In genomic region chr10:5393529-5393928, GRCh38 we compare ENCODE assay signal across 38 cellular contexts. TPM values are rescaled to one million over a fixed set of nuclear protein-coding genes. Genes with fewer than 3 reads are reported as not detected.
"Had no signal": no experiment of that assay in that cellular context is flagged by ENCODE, and none has a peak within 500 bp of the region (broad histone marks: within the 10 kb centered on the region; RNA-seq: fewer than 3 reads in every experiment).

No MANE protein-coding gene starts in this region.

- DNase-seq: Karpas-422, Kasumi-1, MG63, MM.1S, MV-4-11, NCI-H1048, NCI-H1092, NCI-H1092 treated with DMSO at 0.1 percent for 48 hours, NCI-H1105, NCI-H1105 treated with DMSO at 0.1 percent for 48 hours, NCI-H1417, NCI-H1417 treated with DMSO at 0.1 percent for 48 hours, NCI-H1436, NCI-H1436 treated with DMSO at 0.1 percent for 48 hours, NCI-H146, NCI-H1694, NCI-H1694 treated with DMSO at 0.1 percent for 48 hours, NCI-H187, NCI-H187 treated with DMSO at 0.1 percent for 48 hours, NCI-H1930, NCI-H2029, NCI-H2029 treated with DMSO at 0.1 percent for 48 hours, NCI-H2081, NCI-H2081 treated with DMSO at 0.1 percent for 48 hours, NCI-H2107, NCI-H2171, NCI-H2171 treated with DMSO at 0.1 percent for 48 hours, NCI-H2227 treated with DMSO at 0.1 percent for 48 hours, NCI-H226, NCI-H345, NCI-H446, NCI-H446 treated with DMSO at 0.1 percent for 48 hours, NCI-H510A, NCI-H510A treated with DMSO at 0.1 percent for 48 hours had no signal

- H3K4me3 ChIP-seq: MG63 had no signal

- H3K36me3 ChIP-seq: MG63 had no signal

- H3K27me3 ChIP-seq: MG63 had no signal

RNA-seq across cellular contexts. Expression of gene TUBAL3, which starts 11.1 kb away (rescaled TPM):
- total RNA-seq: LHCN-M2, M059J had no signal

RNA-seq across cellular contexts. Expression of gene UCN3, which starts 28.8 kb away (rescaled TPM):
- total RNA-seq: LHCN-M2, M059J, MCF 10A, NCI-H460 had no signal
